13 cellular contexts compared by ENCODE assay signal in genomic region chr1:91742848-91743292, GRCh38.
DNase-seq lines count a peak whose midpoint lies in the region; ATAC-seq and TF ChIP-seq lines count a peak whose summit lies in the region.
"Had no signal": no experiment of that assay in that cellular context is flagged by ENCODE, and none has a peak within 500 bp of the region (broad histone marks: within the 10 kb centered on the region; RNA-seq: fewer than 3 reads in every experiment).

No MANE protein-coding gene starts in this region.

- no peak for TF ChIP-seq POLR2A in erythroblast (IDR thresholded peaks at IDR 0.05; ENCODE audit: low read length)

- peaks cover 8% of the 10 kb centered on the region for H3K36me3 ChIP-seq in muscle layer of colon (ENCODE audit: insufficient read depth, low read length)

- H3K4me3 ChIP-seq in muscle layer of colon (ENCODE audit: low read depth in 1 of 2, low read length in 2 of 2) = peak overlapping the region in 1 of 2 donors; percentile 5

- ATAC-seq in HG02571 (IDR thresholded peaks at IDR 0.05; ENCODE audit: unreplicated experiment) (no peak), HG03432 (IDR thresholded peaks at IDR 0.05; ENCODE audit: unreplicated experiment) (no peak)
- ATAC-seq: activated naive CD8-positive, alpha-beta T cell treated with anti-CD3 and anti-CD28 coated beads, Interleukin-2, amount 50 U/mL, for 24 hours had no signal

- DNase-seq in A172 (ENCODE audit: low spot score) (peak; percentile 14), NCI-H2029 treated with DMSO at 0.1 percent for 48 hours (lab: John Stamatoyannopoulos, UW) (peak; percentile 95), dermis blood vessel endothelial cell (peak; percentile 50), erythroblast (lab: John Stamatoyannopoulos, UW) (no peak), NCI-H128 (lab: John Stamatoyannopoulos, UW; ENCODE audit: unreplicated experiment) (no peak)
- DNase-seq: activated naive CD8-positive, alpha-beta T cell treated with anti-CD3 and anti-CD28 coated beads, Interleukin-2, amount 50 U/mL, for 24 hours; glutamatergic neuron; MM.1S; naive B cell; RPMI8226 had no signal

- peaks cover 54% of the 10 kb centered on the region for H3K4me1 ChIP-seq in muscle layer of colon (ENCODE audit: insufficient read depth, low read length)

- H3K9me3 ChIP-seq in muscle layer of colon (ENCODE audit: low read length) = no peaks in the 10 kb centered on the region

- peak overlapping the region; percentile 66 for H3K27ac ChIP-seq in muscle layer of colon (ENCODE audit: low read depth, low read length)

- no peak overlapping the region for H3K9ac ChIP-seq in muscle layer of colon (ENCODE audit: low read length)

- no peaks in the 10 kb centered on the region for H3K27me3 ChIP-seq in muscle layer of colon (ENCODE audit: control insufficient read depth in 1 of 2, insufficient read depth in 2 of 2, low read length in 2 of 2)

Comparison
In these comparisons a context has a peak if more than half of its experiments do, and no peak if none do; other contexts are left out.
1. DNase-seq: peak in A172 (single experiment), NCI-H2029 treated with DMSO at 0.1 percent for 48 hours (single experiment) and dermis blood vessel endothelial cell (single experiment); none in erythroblast (0 of 2) and NCI-H128 (single experiment).